ENCODE assay signal across 12 cellular contexts in the genomic region with DNA sequence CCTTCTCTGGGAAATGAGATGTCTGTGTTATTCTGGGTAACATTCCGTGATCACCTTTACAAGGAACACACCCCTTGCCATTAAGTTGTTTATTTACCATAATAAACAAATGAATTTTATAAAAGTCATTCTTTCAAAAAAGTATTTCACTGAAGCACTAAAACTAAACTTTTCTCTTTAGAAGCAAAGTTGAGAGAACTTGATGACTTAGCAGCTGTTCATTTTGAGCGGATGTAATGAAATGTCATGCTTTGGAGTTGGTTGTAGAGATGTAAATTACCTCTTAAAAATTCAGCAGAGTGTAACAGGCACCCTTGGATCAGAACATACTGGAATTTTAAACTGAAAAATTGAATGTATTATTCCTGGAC.
A peak's percentile ranks its signal among the peaks of the same experiment; 100 is the strongest.
DNase-seq lines count a peak whose midpoint lies in the region; ATAC-seq, FAIRE-seq and TF ChIP-seq lines count a peak whose summit lies in the region.
"Had no signal": no experiment of that assay in that cellular context is flagged by ENCODE, and none has a peak within 500 bp of the region (broad histone marks: within the 10 kb centered on the region; RNA-seq: fewer than 3 reads in every experiment).

No MANE protein-coding gene starts in this region.

- H3K36me3 Mint-ChIP-seq in activated T-cell treated with anti-CD3 and anti-CD28 coated beads, Interleukin-2, amount 50 U/mL, for 72 hours (ENCODE audit: insufficient read depth in 2 of 2) = no peaks in the 10 kb centered on the region

- TF ChIP-seq EP300 in HepG2 (IDR thresholded peaks at IDR 0.05; ENCODE audit: low read depth in 2 of 2, low read length in 2 of 2) (no peak), HepG2 (CRISPR knock-in tag; IDR thresholded peaks at IDR 0.05; ENCODE audit: borderline replicate concordance) (no peak)

- in situ Hi-C loops in HepG2 (cut with HindIII; ENCODE audit: extremely low pct_ligation_motif_present, low pct_unique_long_range_greater_than_20kb) = no loop called here

- WGBS in HepG2 (ENCODE audit: low lambda C conversion rate) = 32% methylated on average over 2 of the region's 2 CpGs

- H2AFZ ChIP-seq in HepG2 (ENCODE audit: low read length) = no peak overlapping the region

- CTCF ChIA-PET in HepG2 (lab: Yijun Ruan, JAX; ENCODE audit: low intra/inter-chr PET ratio, low total read pairs) = no interaction called here

- TF ChIP-seq RAD21 in HepG2 (CRISPR knock-in tag; IDR thresholded peaks at IDR 0.05) = no peak

- FAIRE-seq in HepG2 (lab: Jason Lieb, UNC) = no peak

- intact Hi-C loops in HepG2 (cut with micrococcal nuclease; ENCODE audit: unreplicated experiment) = no loop called here

- H3K27ac ChIP-seq in HUES6 (ENCODE audit: low read depth, low read length) = no peak overlapping the region
- no peak overlapping the region for H3K27ac ChIP-seq in HepG2 (ENCODE audit: extremely low read length, insufficient read depth, low read length)
- H3K27ac ChIP-seq in skeletal muscle tissue (ENCODE audit: low read depth, low read length) = peak overlapping the region; percentile 67

- TF ChIP-seq CTCF in choroid plexus epithelial cell (conservative IDR thresholded peaks at IDR 0.05; ENCODE audit: low read depth, low read length) (no peak), HepG2 (CRISPR knock-in tag; IDR thresholded peaks at IDR 0.05) (no peak)

- H4K20me1 ChIP-seq in HepG2 (ENCODE audit: insufficient read depth, low read length) = no peaks in the 10 kb centered on the region

- no peaks in the 10 kb centered on the region for H3K79me2 ChIP-seq in HepG2 (ENCODE audit: insufficient read depth, low read length)

- peaks cover 43% of the 10 kb centered on the region for H3K27me3 Mint-ChIP-seq in activated T-cell treated with anti-CD3 and anti-CD28 coated beads, Interleukin-2, amount 50 U/mL, for 72 hours (ENCODE audit: low read depth)

- H3K4me1 Mint-ChIP-seq in activated T-cell treated with anti-CD3 and anti-CD28 coated beads, Interleukin-2, amount 50 U/mL, for 72 hours (ENCODE audit: low read depth) = peaks cover 15% of the 10 kb centered on the region

- H3K9ac ChIP-seq in HUES6 (ENCODE audit: low read length) (no peak overlapping the region), HepG2 (ENCODE audit: insufficient read depth, low read depth, low read length) (no peak overlapping the region), skeletal muscle tissue (ENCODE audit: low read depth in 1 of 3, low read length in 3 of 3) (peak overlapping the region in 2 of 3 donors; percentile 58 to 60)

- ATAC-seq in HepG2 (no peak), HG02610 (IDR thresholded peaks at IDR 0.05; ENCODE audit: unreplicated experiment) (no peak), esophagus mucosa (no peak)
- ATAC-seq in activated T-cell treated with anti-CD3 and anti-CD28 coated beads, Interleukin-2, amount 50 U/mL, for 72 hours (replicated peaks in 1 of 2) = no peak

- TF ChIP-seq POLR2A in HepG2 (IDR thresholded peaks at IDR 0.05; ENCODE audit: insufficient read depth in 1 of 2, low read depth in 2 of 2, low read length in 2 of 2) = no peak

- H3K27ac Mint-ChIP-seq in activated T-cell treated with anti-CD3 and anti-CD28 coated beads, Interleukin-2, amount 50 U/mL, for 72 hours = no peak overlapping the region

- H3K27me3 ChIP-seq in HUES6 (ENCODE audit: control insufficient read depth, insufficient read depth, low read length) (no peaks in the 10 kb centered on the region), HepG2 (ENCODE audit: control insufficient read depth in 1 of 2, insufficient read depth in 2 of 2, low read length in 2 of 2) (no peaks in the 10 kb centered on the region), skeletal muscle tissue (ENCODE audit: control insufficient read depth in 3 of 3, insufficient read depth in 3 of 3, low read length in 3 of 3) (no peaks in the 10 kb centered on the region)

- no peaks in the 10 kb centered on the region for H3K9me3 Mint-ChIP-seq in activated T-cell treated with anti-CD3 and anti-CD28 coated beads, Interleukin-2, amount 50 U/mL, for 72 hours

- peak overlapping the region in 1 of 2 donors; percentile 73 for H3K4me3 Mint-ChIP-seq in activated T-cell treated with anti-CD3 and anti-CD28 coated beads, Interleukin-2, amount 50 U/mL, for 72 hours

- DNase-seq in choroid plexus epithelial cell (ENCODE audit: low read depth) (no peak), HepG2 (ENCODE audit: low spot score) (no peak), DMS153 (lab: John Stamatoyannopoulos, UW) (no peak)
- no peak for DNase-seq in activated T-cell treated with anti-CD3 and anti-CD28 coated beads, Interleukin-2, amount 50 U/mL, for 72 hours
- DNase-seq: activated CD8-positive, alpha-beta memory T cell treated with anti-CD3 and anti-CD28 coated beads for 24 hours; cerebellar nuclear complex; DMS53; stimulated activated CD4-positive, alpha-beta T cell treated with anti-CD3 and anti-CD28 coated beads, Interleukin-4, amount 100 ng/mL, for 24 hours had no signal

- H3K9me3 ChIP-seq in HUES6 (ENCODE audit: control insufficient read depth, insufficient read depth, low read depth, low read length) (no peaks in the 10 kb centered on the region), HepG2 (ENCODE audit: low read length) (no peaks in the 10 kb centered on the region), skeletal muscle tissue (ENCODE audit: control insufficient read depth in 3 of 3, low read length in 3 of 3) (no peaks in the 10 kb centered on the region)

- peak overlapping the region; percentile 45 for H3K4me2 ChIP-seq in HepG2 (ENCODE audit: low read depth, low read length)

- POLR2A ChIA-PET in HepG2 (lab: Yijun Ruan, JAX) = no interaction called here

- H3K4me1 ChIP-seq in HUES6 (ENCODE audit: control insufficient read depth, insufficient read depth, low read length) (peaks cover 8% of the 10 kb centered on the region), HepG2 (ENCODE audit: insufficient read depth, low read length) (no peaks in the 10 kb centered on the region), skeletal muscle tissue (ENCODE audit: control insufficient read depth in 3 of 3, insufficient read depth in 3 of 3, low read length in 3 of 3) (peaks cover 15 to 16% (median 15%) of the 10 kb centered on the region in 3 donors)

- no TSS peak for BruUV-seq in HepG2 (replicated peaks; lab: Mats Ljungman, UMichigan)

- H3K36me3 ChIP-seq in HUES6 (ENCODE audit: control insufficient read depth, insufficient read depth, low read length) (no peaks in the 10 kb centered on the region), HepG2 (replicated peaks in 1 of 2; ENCODE audit: control insufficient read depth in 1 of 2, insufficient read depth in 2 of 2, low read length in 2 of 2) (no peaks in the 10 kb centered on the region), skeletal muscle tissue (ENCODE audit: control insufficient read depth in 3 of 3, insufficient read depth in 3 of 3, low read length in 3 of 3) (no peaks in the 10 kb centered on the region)

- peak overlapping the region; percentile 52 for H3K4me3 ChIP-seq in HUES6 (ENCODE audit: low read depth, low read length)
- peak overlapping the region; percentile 61 for H3K4me3 ChIP-seq in choroid plexus epithelial cell (ENCODE audit: low read depth, low read length)
- H3K4me3 ChIP-seq in HepG2 (replicated peaks in 1 of 3; ENCODE audit: insufficient read depth in 1 of 3, low read depth in 2 of 3, low read length in 3 of 3) = no peak overlapping the region
- peak overlapping the region; percentile 56 to 69 (median 58) for H3K4me3 ChIP-seq in skeletal muscle tissue (ENCODE audit: low read length in 3 of 3)

TF ChIP-seq in HepG2, 621 proteins besides CTCF, POLR2A, EP300 and RAD21 (continues in another document):
- TF ChIP-seq, protein P1, sequence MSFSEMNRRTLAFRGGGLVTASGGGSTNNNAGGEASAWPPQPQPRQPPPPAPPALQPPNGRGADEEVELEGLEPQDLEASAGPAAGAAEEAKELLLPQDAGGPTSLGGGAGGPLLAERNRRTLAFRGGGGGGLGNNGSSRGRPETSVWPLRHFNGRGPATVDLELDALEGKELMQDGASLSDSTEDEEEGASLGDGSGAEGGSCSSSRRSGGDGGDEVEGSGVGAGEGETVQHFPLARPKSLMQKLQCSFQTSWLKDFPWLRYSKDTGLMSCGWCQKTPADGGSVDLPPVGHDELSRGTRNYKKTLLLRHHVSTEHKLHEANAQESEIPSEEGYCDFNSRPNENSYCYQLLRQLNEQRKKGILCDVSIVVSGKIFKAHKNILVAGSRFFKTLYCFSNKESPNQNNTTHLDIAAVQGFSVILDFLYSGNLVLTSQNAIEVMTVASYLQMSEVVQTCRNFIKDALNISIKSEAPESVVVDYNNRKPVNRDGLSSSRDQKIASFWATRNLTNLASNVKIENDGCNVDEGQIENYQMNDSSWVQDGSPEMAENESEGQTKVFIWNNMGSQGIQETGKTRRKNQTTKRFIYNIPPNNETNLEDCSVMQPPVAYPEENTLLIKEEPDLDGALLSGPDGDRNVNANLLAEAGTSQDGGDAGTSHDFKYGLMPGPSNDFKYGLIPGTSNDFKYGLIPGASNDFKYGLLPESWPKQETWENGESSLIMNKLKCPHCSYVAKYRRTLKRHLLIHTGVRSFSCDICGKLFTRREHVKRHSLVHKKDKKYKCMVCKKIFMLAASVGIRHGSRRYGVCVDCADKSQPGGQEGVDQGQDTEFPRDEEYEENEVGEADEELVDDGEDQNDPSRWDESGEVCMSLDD (CRISPR knock-in tag; IDR thresholded peaks at IDR 0.05; ENCODE audit: borderline replicate concordance) = no peak
- TF ChIP-seq RFX5 (IDR thresholded peaks at IDR 0.05; ENCODE audit: low read depth, low read length) (no peak), PITX1 (CRISPR knock-in tag; IDR thresholded peaks at IDR 0.05) (no peak)
- TF ChIP-seq, protein P2, sequence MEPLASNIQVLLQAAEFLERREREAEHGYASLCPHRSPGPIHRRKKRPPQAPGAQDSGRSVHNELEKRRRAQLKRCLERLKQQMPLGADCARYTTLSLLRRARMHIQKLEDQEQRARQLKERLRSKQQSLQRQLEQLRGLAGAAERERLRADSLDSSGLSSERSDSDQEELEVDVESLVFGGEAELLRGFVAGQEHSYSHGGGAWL (CRISPR knock-in tag; IDR thresholded peaks at IDR 0.05) = no peak

Comparison
In these comparisons a context has a peak if more than half of its experiments do, and no peak if none do; other contexts are left out.
1. H3K4me3 ChIP-seq: peak in HUES6 (single experiment), choroid plexus epithelial cell (single experiment) and skeletal muscle tissue (3 of 3); none in HepG2 (0 of 3).
2. H3K9ac ChIP-seq: peak in skeletal muscle tissue (2 of 3); none in HUES6 (single experiment) and HepG2 (single experiment).